In genomic region chr17:7219434-7219811, GRCh38 we compare ENCODE assay signal across 8 cellular contexts. TPM values are rescaled to one million over a fixed set of nuclear protein-coding genes. Genes with fewer than 3 reads are reported as not detected.
DNase-seq lines count a peak whose midpoint lies in the region; ATAC-seq and TF ChIP-seq lines count a peak whose summit lies in the region.

No MANE protein-coding gene starts in this region.

- intact Hi-C loops in heart right ventricle (cut with DNase I), result loop anchor here in 1 of 10 donors (2.0 kb wide), 1 partner anchor 19 kb away; the partner anchor contains the start of gene PHF23
- intact Hi-C loops in Right ventricle myocardium superior (cut with DNase I), result no loop called here
- intact Hi-C loops in mammary epithelial cell (cut with micrococcal nuclease), result no loop called here
- intact Hi-C loops in uterus (cut with DNase I; ENCODE audit: low total_unique reads), result no loop called here

- no peaks in the 10 kb centered on the region for H3K27me3 Mint-ChIP-seq in mesothelial cell of epicardium (ENCODE audit: low read depth)

- no peaks in the 10 kb centered on the region for H3K9me3 ChIP-seq in heart right ventricle
- no peaks in the 10 kb centered on the region for H3K9me3 ChIP-seq in mammary epithelial cell (replicated peaks; ENCODE audit: insufficient read depth, low read length)
- no peaks in the 10 kb centered on the region for H3K9me3 ChIP-seq in uterus

- peak overlapping the region; percentile 66 for H3K4me2 ChIP-seq in mammary epithelial cell (ENCODE audit: insufficient read depth, low read depth, low read length)

- BruUV-seq in mammary epithelial cell (replicated peaks; lab: Mats Ljungman, UMichigan), result no TSS peak

- in situ Hi-C loops in mammary epithelial cell (cut with MboI; ENCODE audit: low sequenced_read_pairs in 2 of 2), result no loop called here

- H3K79me2 ChIP-seq in mammary epithelial cell (ENCODE audit: insufficient read depth, low read length), result peaks cover 23% of the 10 kb centered on the region

- peaks cover 52% of the 10 kb centered on the region for H3K4me1 Mint-ChIP-seq in mesothelial cell of epicardium

- H3K36me3 Mint-ChIP-seq in mesothelial cell of epicardium, result peaks cover 7% of the 10 kb centered on the region

- peak overlapping the region; percentile 23 for H2AFZ ChIP-seq in mammary epithelial cell (ENCODE audit: low read depth, low read length)

- H3K27ac Mint-ChIP-seq in mesothelial cell of epicardium, result peak overlapping the region; percentile 96

- H3K4me3 Mint-ChIP-seq in mesothelial cell of epicardium, result peak overlapping the region; percentile 92

- H3K9ac ChIP-seq in mammary epithelial cell (ENCODE audit: insufficient read depth, low read length), result peak overlapping the region; percentile 24

- no peaks in the 10 kb centered on the region for H3K9me3 Mint-ChIP-seq in mesothelial cell of epicardium

- CTCF ChIA-PET in mammary epithelial cell (lab: Charles Lee; ENCODE audit: low non-redundant PET), result no interaction called here

- no peak for TF ChIP-seq POLR2A in uterus (IDR thresholded peaks at IDR 0.05)

- dilution Hi-C loops in mammary epithelial cell (cut with HindIII; ENCODE audit: low sequenced_read_pairs), result no loop called here

- H3K36me3 ChIP-seq in heart right ventricle, result peaks cover 0 to 37% (median 10%) of the 10 kb centered on the region in 9 donors
- peaks cover 19% of the 10 kb centered on the region for H3K36me3 ChIP-seq in mammary epithelial cell (ENCODE audit: insufficient read depth, low read length)
- H3K36me3 ChIP-seq in uterus, result no peaks in the 10 kb centered on the region

- peaks cover 3% of the 10 kb centered on the region for H4K20me1 ChIP-seq in mammary epithelial cell (ENCODE audit: insufficient read depth, low read length)

- TF ChIP-seq CTCF in heart right ventricle (IDR thresholded peaks at IDR 0.05) (no peak), mammary epithelial cell (conservative IDR thresholded peaks at IDR 0.05 in 1 of 2, IDR thresholded peaks at IDR 0.05 in 1 of 2; ENCODE audit: extremely low read depth in 1 of 2, insufficient read depth in 1 of 2, low read depth in 1 of 2, low read length in 2 of 2) (no peak), mesothelial cell of epicardium (IDR thresholded peaks at IDR 0.05; ENCODE audit: unreplicated experiment) (no peak), uterus (IDR thresholded peaks at IDR 0.05) (no peak)

- H3K4me3 ChIP-seq in heart right ventricle (peak overlapping the region; percentile 63 to 99 (median 88)), mammary epithelial cell (replicated peaks in 1 of 3; ENCODE audit: insufficient read depth in 1 of 3, low read depth in 2 of 3, low read length in 3 of 3) (peak overlapping the region; percentile 60 to 84 (median 64)), uterus (peak overlapping the region; percentile 67 to 91)

- DNase-seq in heart right ventricle (no peak), Right ventricle myocardium superior (no peak), mammary epithelial cell (no peak), mesothelial cell of epicardium (ENCODE audit: low spot score in 2 of 2, unreplicated experiment in 2 of 2) (no peak), uterus (no peak), GDM1 (lab: John Stamatoyannopoulos, UW) (no peak)

- 5 to 7% methylated on average over 10 of the region's 10 CpGs for WGBS in heart right ventricle, 2 donors
- WGBS in mammary epithelial cell (ENCODE audit: low coverage, missing lambda C conversion rate), result 2% methylated on average over 10 of the region's 10 CpGs

- H3K27ac ChIP-seq in heart right ventricle (peak overlapping the region; percentile 91 to 100 (median 98)), mammary epithelial cell (ENCODE audit: insufficient read depth, low read depth, low read length) (no peak overlapping the region), uterus (peak overlapping the region; percentile 92 to 97)

- ATAC-seq in heart right ventricle, result no peak
- no peak for ATAC-seq in Right ventricle myocardium superior (ENCODE audit: poor library complexity)
- no peak for ATAC-seq in GM18519 (IDR thresholded peaks at IDR 0.05; ENCODE audit: low FRiP score, unreplicated experiment)
- no peak for ATAC-seq in GM18511 (IDR thresholded peaks at IDR 0.05; ENCODE audit: unreplicated experiment)

- H3K4me1 ChIP-seq in heart right ventricle, result peaks cover 16 to 80% (median 62%) of the 10 kb centered on the region in 9 donors
- H3K4me1 ChIP-seq in mammary epithelial cell (ENCODE audit: insufficient read depth, low read length), result peaks cover 27% of the 10 kb centered on the region
- peaks cover 0 to 18% of the 10 kb centered on the region in 2 donors for H3K4me1 ChIP-seq in uterus

- no peaks in the 10 kb centered on the region for H3K27me3 ChIP-seq in heart right ventricle
- H3K27me3 ChIP-seq in mammary epithelial cell (ENCODE audit: insufficient read depth, low read length), result no peaks in the 10 kb centered on the region
- no peaks in the 10 kb centered on the region for H3K27me3 ChIP-seq in uterus

RNA-seq across cellular contexts. Expression of gene DLG4, which starts 0.2 kb away (rescaled TPM):
- 10 to 100 TPM; 13.0 to 22.1 (median 16.7) TPM for total RNA-seq in heart right ventricle
- 10 to 100 TPM in 1 of 2 donors, 1 to 10 TPM in 1; 5.4 to 27.8 TPM for polyA plus RNA-seq in heart right ventricle
- total RNA-seq in Right ventricle myocardium superior, result 20.4 TPM
- 10 to 100 TPM in 1 of 2 donors, 1 to 10 TPM in 1; 1.5 to 10.8 TPM for total RNA-seq in mammary epithelial cell
- 3.5 TPM for polyA plus RNA-seq in mammary epithelial cell
- polyA minus RNA-seq in mammary epithelial cell, result 6.7 TPM
- 59.9 to 62.4 TPM (median 60.2 TPM) in 3 replicates for total RNA-seq in mesothelial cell of epicardium
- 10 to 100 TPM; 22.8 to 64.0 (median 48.4) TPM for total RNA-seq in uterus

RNA-seq across cellular contexts. Expression of gene ACADVL, which starts 0.3 kb away (rescaled TPM):
- 1,000 to 10,000 TPM in 7 of 10 donors, 100 to 1,000 TPM in 3; 951 to 2,054 (median 1,322) TPM for total RNA-seq in heart right ventricle
- polyA plus RNA-seq in heart right ventricle, result 1,000 to 10,000 TPM in 1 of 2 donors, 100 to 1,000 TPM in 1; 807 to 4,806 TPM
- 2,247 TPM for total RNA-seq in Right ventricle myocardium superior
- total RNA-seq in mammary epithelial cell, result 100 to 1,000 TPM; 385 to 448 TPM
- 297 TPM for polyA plus RNA-seq in mammary epithelial cell
- 321 TPM for polyA minus RNA-seq in mammary epithelial cell
- total RNA-seq in mesothelial cell of epicardium, result 385 to 424 TPM (median 410 TPM) in 3 replicates
- total RNA-seq in uterus, result 100 to 1,000 TPM; 167 to 800 (median 399) TPM

RNA-seq across cellular contexts. Expression of gene DVL2, which starts 14.9 kb away (rescaled TPM):
- 10 to 100 TPM; 14.1 to 25.6 (median 18.0) TPM for total RNA-seq in heart right ventricle
- 10 to 100 TPM in 1 of 2 donors, 1 to 10 TPM in 1; 10.0 to 23.0 TPM for polyA plus RNA-seq in heart right ventricle
- 20.4 TPM for total RNA-seq in Right ventricle myocardium superior
- 10 to 100 TPM; 43.6 to 48.0 TPM for total RNA-seq in mammary epithelial cell
- polyA plus RNA-seq in mammary epithelial cell, result 7.9 TPM
- polyA minus RNA-seq in mammary epithelial cell, result 44.2 TPM
- 87.3 to 96.1 TPM (median 94.0 TPM) in 3 replicates for total RNA-seq in mesothelial cell of epicardium
- 10 to 100 TPM in 3 of 4 donors, 1 to 10 TPM in 1; 5.1 to 83.2 (median 53.5) TPM for total RNA-seq in uterus

RNA-seq across cellular contexts. Expression of gene PHF23, which starts 19.8 kb away (rescaled TPM):
- total RNA-seq in heart right ventricle, result 10 to 100 TPM; 17.7 to 24.5 (median 22.6) TPM
- polyA plus RNA-seq in heart right ventricle, result 10 to 100 TPM; 16.1 to 25.0 TPM
- total RNA-seq in Right ventricle myocardium superior, result 19.4 TPM
- total RNA-seq in mammary epithelial cell, result 10 to 100 TPM; 36.7 to 53.6 TPM
- polyA plus RNA-seq in mammary epithelial cell, result 39.8 TPM
- polyA minus RNA-seq in mammary epithelial cell, result 26.2 TPM
- 55.4 to 57.1 TPM (median 55.6 TPM) in 3 replicates for total RNA-seq in mesothelial cell of epicardium
- 10 to 100 TPM in 3 of 4 donors, 1 to 10 TPM in 1; 9.7 to 68.1 (median 29.7) TPM for total RNA-seq in uterus

RNA-seq across cellular contexts. Expression of gene GABARAP, which starts 22.8 kb away (rescaled TPM):
- total RNA-seq in heart right ventricle (100 to 1,000 TPM; 440 to 567 (median 501) TPM), Right ventricle myocardium superior (432 TPM), mammary epithelial cell (100 to 1,000 TPM; 116 to 204 TPM), mesothelial cell of epicardium (424 to 451 TPM (median 429 TPM) in 3 replicates), uterus (100 to 1,000 TPM; 220 to 467 (median 366) TPM)
- polyA plus RNA-seq in heart right ventricle (100 to 1,000 TPM; 540 to 733 TPM), mammary epithelial cell (326 TPM)
- polyA minus RNA-seq in mammary epithelial cell, result 296 TPM
